In the genomic region with DNA sequence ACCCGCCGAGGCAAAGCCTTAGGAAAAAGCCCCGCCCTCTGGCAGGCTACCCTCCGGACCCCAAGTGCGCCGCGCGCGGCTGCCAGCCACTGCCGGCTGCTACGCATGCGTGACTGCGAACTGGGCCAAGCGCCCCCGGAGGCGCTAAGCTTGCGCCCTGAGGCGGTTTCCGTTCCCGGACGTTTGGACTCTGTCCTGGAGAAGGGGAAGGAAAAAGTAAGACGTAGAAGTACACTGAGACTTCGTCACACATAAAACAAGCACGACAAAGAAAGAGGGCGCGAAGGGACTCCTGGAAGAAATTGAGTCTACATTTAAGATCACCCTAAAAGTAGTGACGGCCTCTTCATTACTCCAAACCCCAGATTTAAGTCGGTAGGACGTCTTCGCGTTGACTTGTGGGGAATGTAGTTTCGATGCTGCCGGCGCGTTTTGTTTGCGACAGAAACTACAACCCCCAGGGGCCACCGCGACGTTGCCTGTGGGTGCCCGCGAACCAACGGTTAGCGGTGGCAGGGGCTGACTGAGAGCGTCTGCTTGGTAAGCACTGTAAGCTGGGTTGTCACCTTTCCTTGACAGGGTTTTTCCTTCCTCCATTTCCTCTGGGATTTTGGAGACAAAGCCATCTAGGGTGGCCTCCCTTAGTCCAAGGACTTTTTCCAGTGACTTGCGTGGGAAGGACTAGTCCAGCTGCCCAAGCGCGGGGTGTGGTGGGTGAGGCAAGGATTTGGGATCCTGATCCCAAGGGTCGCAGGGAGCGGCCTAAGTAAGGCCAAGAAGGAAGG, we compare ENCODE assay signal across 8 cellular contexts. TPM values are rescaled to one million over a fixed set of nuclear protein-coding genes. Genes with fewer than 3 reads are reported as not detected.
DNase-seq lines count a peak whose midpoint lies in the region; ATAC-seq and TF ChIP-seq lines count a peak whose summit lies in the region.

Gene CEP57L1 (plus strand): TSS at position 472 of the 785 bp plus-strand sequence. CDS start 49,715 bp downstream, outside the sequence.

- in situ Hi-C loops in endometrial microvascular endothelial cells (cut with HindIII; ENCODE audit: inconsistent ontology term, low pct_unique_long_range_greater_than_20kb, low sequenced_read_pairs): loop anchor here (25.0 kb wide), 1 partner anchor 558 kb away; no protein-coding TSS in a partner anchor

- H3K4me3 ChIP-seq in HUES48 (ENCODE audit: low read depth, low read length) (peak within 1 kb of the TSS; percentile 82), OCI-LY1 (ENCODE audit: low read depth, low read length, poor library complexity, severe bottlenecking) (peak within 1 kb of the TSS; percentile 88)

- no TSS peak for BruUV-seq in Calu3 (replicated peaks; lab: Mats Ljungman, UMichigan)

- peak within 1 kb of the TSS; percentile 94 for H3K27ac Mint-ChIP-seq in Calu3 (ENCODE audit: unreplicated experiment)

- no peaks in the 10 kb centered on the region for H3K9me3 Mint-ChIP-seq in Calu3 (ENCODE audit: low read depth, unreplicated experiment)

- H3K27me3 ChIP-seq in HUES48 (ENCODE audit: control insufficient read depth, insufficient read depth, low read length) (no peaks in the 10 kb centered on the region), OCI-LY1 (ENCODE audit: insufficient read depth, low read length) (no peaks in the 10 kb centered on the region)

- H3K27ac ChIP-seq in HUES48 (ENCODE audit: low read depth, low read length) (peak within 1 kb of the TSS; percentile 94), OCI-LY1 (ENCODE audit: low read depth, low read length, poor library complexity, severe bottlenecking) (peak within 1 kb of the TSS; percentile 76)

- no peaks in the 10 kb centered on the region for H4K20me1 ChIP-seq in OCI-LY1 (ENCODE audit: insufficient read depth, low read length)

- peaks cover 28% of the 10 kb centered on the region for H3K4me1 Mint-ChIP-seq in Calu3 (ENCODE audit: low read depth, unreplicated experiment)

- H3K9ac ChIP-seq in HUES48 (ENCODE audit: low read depth, low read length) (peak within 1 kb of the TSS; percentile 83), OCI-LY1 (ENCODE audit: low read length) (peak within 1 kb of the TSS; percentile 92)

- CTCF ChIA-PET in Calu3 (lab: Charles Lee): interaction anchor here (0.6 to 1.8 kb wide), 4 partner anchors 22 to 525 kb away, joined by 3 to 6 read pairs (median 4); no protein-coding TSS in a partner anchor

- TF ChIP-seq CTCF in Calu3 (IDR thresholded peaks at IDR 0.05; ENCODE audit: unreplicated experiment) (no peak), OCI-LY1 (IDR thresholded peaks at IDR 0.05; ENCODE audit: low read length) (no peak)

- H3K4me1 ChIP-seq in HUES48 (ENCODE audit: control insufficient read depth, insufficient read depth, low read length) (peaks cover 15% of the 10 kb centered on the region), OCI-LY1 (ENCODE audit: insufficient read depth, low read length, severe bottlenecking) (peaks cover 38% of the 10 kb centered on the region)

- H3K27me3 Mint-ChIP-seq in Calu3 (ENCODE audit: unreplicated experiment): no peaks in the 10 kb centered on the region

- H3K36me3 Mint-ChIP-seq in Calu3 (ENCODE audit: insufficient read depth, unreplicated experiment): peaks cover 26% of the 10 kb centered on the region

- DNase-seq in Calu3 (peak; percentile 98), mesenteric fat pad (ENCODE audit: low spot score) (peak; percentile 99)
- peak; percentile 92 for DNase-seq in activated CD8-positive, alpha-beta memory T cell treated with anti-CD3 and anti-CD28 coated beads, Interleukin-2, amount 50 U/mL, for 4 hours
- peak; percentile 92 for DNase-seq in stimulated activated CD8-positive, alpha-beta memory T cell treated with anti-CD3 and anti-CD28 coated beads, Interleukin-15, amount 100 ng/mL, for 24 hours (ENCODE audit: low read depth)

- H3K4me2 ChIP-seq in OCI-LY1 (ENCODE audit: low read length): peak within 1 kb of the TSS; percentile 89

- H3F3A ChIP-seq in OCI-LY1 (ENCODE audit: insufficient read depth, low read length): no peaks in the 10 kb centered on the region

- H3K79me2 ChIP-seq in OCI-LY1 (ENCODE audit: insufficient read depth, low read length): no peaks in the 10 kb centered on the region

- H3K36me3 ChIP-seq in HUES48 (ENCODE audit: control insufficient read depth, insufficient read depth, low read length): no peaks in the 10 kb centered on the region
- peaks cover 3% of the 10 kb centered on the region; the same call in 1 of the 2 replicates for H3K36me3 ChIP-seq in OCI-LY1 (ENCODE audit: insufficient read depth, low read length)

- peak; percentile 71 for ATAC-seq in GM21390 (IDR thresholded peaks at IDR 0.05; ENCODE audit: unreplicated experiment)

- H3K9me3 ChIP-seq in HUES48 (ENCODE audit: control insufficient read depth, insufficient read depth, low read length) (no peaks in the 10 kb centered on the region), OCI-LY1 (ENCODE audit: low read length) (no peaks in the 10 kb centered on the region)

- H2AFZ ChIP-seq in OCI-LY1 (ENCODE audit: low read length): peak within 1 kb of the TSS; percentile 46

- intact Hi-C loops in Calu3 (cut with micrococcal nuclease; ENCODE audit: unreplicated experiment): loop anchor here (10.0 kb wide), 1 partner anchor 290 kb away; the partner anchor contains the start of gene CD164

- H3K9me2 ChIP-seq in OCI-LY1 (ENCODE audit: low read depth, low read length): no peaks in the 10 kb centered on the region

- H3K4me3 Mint-ChIP-seq in Calu3 (ENCODE audit: low read depth, unreplicated experiment): peak within 1 kb of the TSS; percentile 94

RNA-seq across cellular contexts. Expression of gene CEP57L1, which starts in this region (rescaled TPM):
- total RNA-seq in Calu3 (2022): 10.1 and 13.2 TPM in 2 replicates
- total RNA-seq in endometrial microvascular endothelial cells (ENCODE audit: inconsistent ontology term): 21.8 TPM
- total RNA-seq in mesenteric fat pad: 14.2 TPM

Comparison
In these comparisons a context has a peak if more than half of its experiments do, and no peak if none do; other contexts are left out.
1. Peak in every context shown above with its lines: DNase-seq, ATAC-seq, H3K4me3 ChIP-seq and H3K27ac ChIP-seq.